In genomic region chr18:58863539-58864145, GRCh38 we compare ENCODE assay signal across 8 cellular contexts. TPM values are rescaled to one million over a fixed set of nuclear protein-coding genes. Genes with fewer than 3 reads are reported as not detected.
DNase-seq lines count a peak whose midpoint lies in the region; ATAC-seq and TF ChIP-seq lines count a peak whose summit lies in the region.

No MANE protein-coding gene starts in this region.

- H3K18ac ChIP-seq in trophoblast cell (ENCODE audit: low read length) = peak overlapping the region; percentile 100

- ATAC-seq in activated naive CD4-positive, alpha-beta T cell treated with anti-CD3 and anti-CD28 coated beads, Interleukin-2, amount 50 U/mL, for 72 hours = peak; percentile 68 to 75
- no peak for ATAC-seq in HG02840 (IDR thresholded peaks at IDR 0.05; ENCODE audit: low FRiP score, unreplicated experiment)

- H3K14ac ChIP-seq in trophoblast cell (ENCODE audit: low read length) = peak overlapping the region; percentile 94

- WGBS in trophoblast cell (ENCODE audit: extremely low coverage, insufficient coverage, insufficient read length) = no CpG with 5 or more reads among the region's 72 CpGs

- no peaks in the 10 kb centered on the region for H3K27me3 ChIP-seq in A673 (replicated peaks; ENCODE audit: insufficient read depth, low read depth, low read length, poor library complexity)
- H3K27me3 ChIP-seq in cardiac muscle cell = no peaks in the 10 kb centered on the region
- H3K27me3 ChIP-seq in trophoblast cell (ENCODE audit: insufficient read depth, low read length) = no peaks in the 10 kb centered on the region

- in situ Hi-C loops in GM13977 (cut with MboI; ENCODE audit: low pct_unique_long_range_greater_than_20kb, low sequenced_read_pairs, unreplicated experiment) = no loop called here

- no peaks in the 10 kb centered on the region for H3K9me3 Mint-ChIP-seq in activated naive CD4-positive, alpha-beta T cell treated with anti-CD3 and anti-CD28 coated beads, Interleukin-2, amount 50 U/mL, for 72 hours

- intact Hi-C loops in A673 (cut with micrococcal nuclease; ENCODE audit: unreplicated experiment) = loop anchor here (5.0 kb wide), 1 partner anchor 134 kb away; no protein-coding TSS in a partner anchor

- H3K79me2 ChIP-seq in trophoblast cell (ENCODE audit: control insufficient read depth, insufficient read depth, low read length, poor library complexity) = peaks cover 20% of the 10 kb centered on the region

- H3K27ac ChIP-seq in A673 (ENCODE audit: low read depth, low read length, poor library complexity, severe bottlenecking) (peak overlapping the region; percentile 97), cardiac muscle cell (peak overlapping the region; percentile 100), trophoblast cell (ENCODE audit: low read depth, low read length) (peak overlapping the region; percentile 100)

- peak overlapping the region; percentile 100 for H4K91ac ChIP-seq in trophoblast cell (ENCODE audit: low read depth, low read length)

- peak overlapping the region; percentile 100 for H2BK5ac ChIP-seq in trophoblast cell (ENCODE audit: low read depth, low read length, poor library complexity)

- TF ChIP-seq CTCF in A673 (conservative IDR thresholded peaks at IDR 0.05; ENCODE audit: low read depth, low read length) (no peak), GM13977 (IDR thresholded peaks at IDR 0.05; ENCODE audit: extremely low read depth, insufficient read depth, missing control alignments) (no peak), cardiac muscle cell (IDR thresholded peaks at IDR 0.05; ENCODE audit: low read depth, low read length) (no peak)

- peak overlapping the region; percentile 59 for H3K4me2 ChIP-seq in trophoblast cell (ENCODE audit: low read length)

- H4K8ac ChIP-seq in trophoblast cell (ENCODE audit: low read depth, low read length) = peak overlapping the region; percentile 99

- H3K4me3 ChIP-seq in A673 (ENCODE audit: low read depth, low read length, poor library complexity, severe bottlenecking) (peak overlapping the region; percentile 50), cardiac muscle cell (peak overlapping the region; percentile 26), trophoblast cell (ENCODE audit: low read depth, low read length) (peak overlapping the region; percentile 68)

- H2BK120ac ChIP-seq in trophoblast cell (ENCODE audit: insufficient read depth, low read length, poor library complexity) = peak overlapping the region; percentile 100

- H3K9me3 ChIP-seq in A673 (ENCODE audit: low read depth, low read length, poor library complexity, severe bottlenecking) (peaks cover 8% of the 10 kb centered on the region), cardiac muscle cell (ENCODE audit: low read depth) (no peaks in the 10 kb centered on the region), trophoblast cell (ENCODE audit: insufficient read depth, low read depth, low read length) (no peaks in the 10 kb centered on the region)

- H3K36me3 ChIP-seq in A673 (ENCODE audit: insufficient read depth, low read length, poor library complexity, severe bottlenecking) = peaks cover 29% of the 10 kb centered on the region
- peaks cover 11% of the 10 kb centered on the region for H3K36me3 ChIP-seq in cardiac muscle cell
- H3K36me3 ChIP-seq in trophoblast cell (ENCODE audit: control insufficient read depth in 1 of 2, insufficient read depth in 2 of 2, low read length in 2 of 2) = peaks cover 2 to 5% of the 10 kb centered on the region in 2 experiments

- H3K36me3 Mint-ChIP-seq in activated naive CD4-positive, alpha-beta T cell treated with anti-CD3 and anti-CD28 coated beads, Interleukin-2, amount 50 U/mL, for 72 hours = peaks cover 9 to 10% of the 10 kb centered on the region in 2 donors

- POLR2A ChIA-PET in A673 (lab: Charles Lee; ENCODE audit: low non-redundant PET) = no interaction called here

- H2AFZ ChIP-seq in trophoblast cell (ENCODE audit: insufficient read depth, low read length, poor library complexity) = peak overlapping the region; percentile 69

- H2BK12ac ChIP-seq in trophoblast cell (ENCODE audit: low read length) = peak overlapping the region; percentile 89

- DNase-seq in A673 (ENCODE audit: low spot score) (peak; percentile 51), GM13977 (ENCODE audit: low spot score) (peak; percentile 68), NCI-H1092 treated with DMSO at 0.1 percent for 48 hours (lab: John Stamatoyannopoulos, UW) (peak; percentile 42), cardiac muscle cell (ENCODE audit: low read depth in 1 of 2, low spot score in 1 of 2) (peak; percentile 61 to 78), trophoblast cell (peak; percentile 60 to 71), DMS153 (lab: John Stamatoyannopoulos, UW) (no peak)
- DNase-seq in activated naive CD4-positive, alpha-beta T cell treated with anti-CD3 and anti-CD28 coated beads, Interleukin-2, amount 50 U/mL, for 72 hours (ENCODE audit: low spot score in 2 of 2) = peak in 1 of 2 donors; percentile 32

- CTCF ChIA-PET in A673 (lab: Charles Lee) = no interaction called here

- peak overlapping the region; percentile 99 for H3K4ac ChIP-seq in trophoblast cell (ENCODE audit: low read depth, low read length)

- peaks cover 75% of the 10 kb centered on the region for H3K4me1 ChIP-seq in A673 (ENCODE audit: insufficient read depth, low read length, poor library complexity, severe bottlenecking)
- peaks cover 70% of the 10 kb centered on the region for H3K4me1 ChIP-seq in cardiac muscle cell (ENCODE audit: low read depth)
- peaks cover 19 to 35% of the 10 kb centered on the region in 2 experiments for H3K4me1 ChIP-seq in trophoblast cell (ENCODE audit: control insufficient read depth in 1 of 2, insufficient read depth in 2 of 2, low read length in 2 of 2)

- peak overlapping the region; percentile 99 for H4K12ac ChIP-seq in trophoblast cell (ENCODE audit: low read depth, low read length)

- peak overlapping the region; percentile 94 for H2AK5ac ChIP-seq in trophoblast cell (ENCODE audit: low read length)

- peaks cover 44% of the 10 kb centered on the region for H3K79me1 ChIP-seq in trophoblast cell (ENCODE audit: low read length)

- no peak overlapping the region for H3K23ac ChIP-seq in trophoblast cell (ENCODE audit: low read length)

- H3K27ac Mint-ChIP-seq in activated naive CD4-positive, alpha-beta T cell treated with anti-CD3 and anti-CD28 coated beads, Interleukin-2, amount 50 U/mL, for 72 hours = no peak overlapping the region

- no TSS peak for BruUV-seq in A673 (replicated peaks; lab: Mats Ljungman, UMichigan)

- peak overlapping the region; percentile 91 for H3K9ac ChIP-seq in trophoblast cell (ENCODE audit: low read length)

RNA-seq across cellular contexts. Expression of gene ZNF532, which starts 1.0 kb away (rescaled TPM):
- 118 and 119 TPM in 2 replicates for total RNA-seq in A673 (2021)
- total RNA-seq in activated naive CD4-positive, alpha-beta T cell treated with anti-CD3 and anti-CD28 coated beads, Interleukin-2, amount 50 U/mL, for 72 hours = 1 to 10 TPM; 2.1 to 7.0 TPM
- total RNA-seq in cardiac muscle cell = 66.5 and 108 TPM in 2 replicates
- polyA plus RNA-seq in cardiac muscle cell = 28.2 and 42.0 TPM in 2 replicates
- 95.4 and 96.7 TPM in 2 replicates for polyA plus RNA-seq in trophoblast cell (2013)
